ENCODE assay signal across 8 cellular contexts in genomic region chr2:32064021-32064678, GRCh38. TPM values are rescaled to one million over a fixed set of nuclear protein-coding genes. Genes with fewer than 3 reads are reported as not detected.
A peak's percentile ranks its signal among the peaks of the same experiment; 100 is the strongest.
DNase-seq lines count a peak whose midpoint lies in the region; TF ChIP-seq lines count a peak whose summit lies in the region.

No MANE protein-coding gene starts in this region.

- TF ChIP-seq POLR2A in GM19193 (IDR thresholded peaks at IDR 0.05; ENCODE audit: extremely low read depth, insufficient read depth, insufficient read length) (peak; percentile 67), esophagus squamous epithelium (IDR thresholded peaks at IDR 0.05) (peak in 2 of 4 donors; percentile 35 to 37)

- H3K27me3 ChIP-seq in BLaER1 (no peaks in the 10 kb centered on the region), HUES64 (ENCODE audit: insufficient read depth, low read length) (no peaks in the 10 kb centered on the region), esophagus squamous epithelium (no peaks in the 10 kb centered on the region)

- WGBS in HUES64 = 1% methylated on average over 41 of the region's 41 CpGs
- 1% methylated on average over 5 to 15 of the region's 41 CpGs for WGBS in esophagus squamous epithelium, 2 donors

- no peaks in the 10 kb centered on the region for H3K9me3 ChIP-seq in BLaER1
- no peaks in the 10 kb centered on the region for H3K9me3 ChIP-seq in HUES64 (ENCODE audit: insufficient read depth, low read depth, low read length)
- H3K9me3 ChIP-seq in esophagus squamous epithelium = no peaks in the 10 kb centered on the region

- no peak for DNase-seq in esophagus squamous epithelium (lab: John Stamatoyannopoulos, UW)
- no peak for DNase-seq in neural crest cell (ENCODE audit: low read depth, low spot score)
- DNase-seq in cortex of kidney (lab: John Stamatoyannopoulos, UW) = no peak
- no peak for DNase-seq in DMS153 treated with DMSO at 0.1 percent for 48 hours (lab: John Stamatoyannopoulos, UW; ENCODE audit: unreplicated experiment)

- H4K20me1 ChIP-seq in BLaER1 = 0 out of 2 replicates have a peak, but pooled peaks cover 5% of the 10 kb centered on the region

- peaks cover 22% of the 10 kb centered on the region; the same call in 1 of the 2 replicates for H3K36me3 ChIP-seq in BLaER1
- peaks cover 8% of the 10 kb centered on the region; the same call in 1 of the 2 replicates for H3K36me3 ChIP-seq in HUES64 (ENCODE audit: insufficient read depth, low read length)
- H3K36me3 ChIP-seq in esophagus squamous epithelium = peaks cover 0 to 4% (median 0%) of the 10 kb centered on the region in 3 donors

- H3K9ac ChIP-seq in BLaER1 = peak overlapping the region; percentile 87
- peak overlapping the region; percentile 85 for H3K9ac ChIP-seq in HUES64 (ENCODE audit: low read depth, low read length)

- H3K9me3 Mint-ChIP-seq in neural crest cell = no peaks in the 10 kb centered on the region

- H3K27ac Mint-ChIP-seq in neural crest cell (ENCODE audit: unreplicated experiment) = peak overlapping the region; percentile 88

- no peaks in the 10 kb centered on the region for H3K27me3 Mint-ChIP-seq in neural crest cell (ENCODE audit: low read depth)

- peaks cover 33% of the 10 kb centered on the region for H3K4me1 ChIP-seq in BLaER1
- peaks cover 4% of the 10 kb centered on the region; the same call in 1 of the 2 replicates for H3K4me1 ChIP-seq in HUES64 (ENCODE audit: insufficient read depth, low read length)
- H3K4me1 ChIP-seq in esophagus squamous epithelium = peaks cover 3 to 40% (median 17%) of the 10 kb centered on the region in 3 donors

- intact Hi-C loops in esophagus squamous epithelium (cut with DNase I) = no loop called here

- TF ChIP-seq CTCF in WI38 (IDR thresholded peaks at IDR 0.05; ENCODE audit: low read depth, low read length) (no peak), esophagus squamous epithelium (IDR thresholded peaks at IDR 0.05) (no peak), neural crest cell (conservative IDR thresholded peaks at IDR 0.05) (no peak)

- no peaks in the 10 kb centered on the region for H3K36me3 Mint-ChIP-seq in neural crest cell (ENCODE audit: low read depth)

- peak overlapping the region; percentile 80 for H3K4me3 ChIP-seq in BLaER1
- H3K4me3 ChIP-seq in HUES64 (ENCODE audit: low read length) = peak overlapping the region; percentile 84
- peak overlapping the region; percentile 82 for H3K4me3 ChIP-seq in WI38 (ENCODE audit: low read depth, low read length)
- peak overlapping the region; percentile 78 to 93 (median 80) for H3K4me3 ChIP-seq in esophagus squamous epithelium

- peaks cover 27% of the 10 kb centered on the region for H3K4me1 Mint-ChIP-seq in neural crest cell

- H3K4me2 ChIP-seq in BLaER1 = peak overlapping the region; percentile 71

- H3K4me3 Mint-ChIP-seq in neural crest cell = peak overlapping the region; percentile 99

- H3K27ac ChIP-seq in BLaER1 (peak overlapping the region; percentile 85), HUES64 (ENCODE audit: low read depth, low read length) (peak overlapping the region; percentile 89), esophagus squamous epithelium (peak overlapping the region; percentile 85 to 97 (median 91))

RNA-seq across cellular contexts. Expression of gene SPAST, which starts 0.8 kb away (rescaled TPM):
- 25.1 TPM for polyA plus RNA-seq in HUES64 (2013, experiment 1 of 2)
- polyA plus RNA-seq in HUES64 (2013, experiment 2 of 2) = 24.5 TPM
- 10 to 100 TPM; 13.1 to 19.4 (median 14.4) TPM for total RNA-seq in esophagus squamous epithelium
- total RNA-seq in neural crest cell = 34.1 and 34.6 TPM in 2 replicates

RNA-seq across cellular contexts. Expression of gene DPY30, which starts 24.5 kb away (rescaled TPM):
- polyA plus RNA-seq in HUES64 (2013, experiment 1 of 2) = 134 TPM
- polyA plus RNA-seq in HUES64 (2013, experiment 2 of 2) = 152 TPM
- 10 to 100 TPM; 53.0 to 58.2 (median 54.6) TPM for total RNA-seq in esophagus squamous epithelium
- 84.5 and 85.1 TPM in 2 replicates for total RNA-seq in neural crest cell

RNA-seq across cellular contexts. Expression of gene MEMO1, which starts 53.3 kb away (rescaled TPM):
- 46.0 TPM for polyA plus RNA-seq in HUES64 (2013, experiment 1 of 2)
- 46.2 TPM for polyA plus RNA-seq in HUES64 (2013, experiment 2 of 2)
- total RNA-seq in esophagus squamous epithelium (10 to 100 TPM; 32.1 to 61.7 (median 45.0) TPM), neural crest cell (51.3 and 55.3 TPM in 2 replicates)
